In genomic region chr11:72821920-72822799, GRCh38 we compare ENCODE assay signal across 1 cellular context.
TF ChIP-seq lines count a peak whose summit lies in the region.

No MANE protein-coding gene starts in this region.

TF ChIP-seq in GM12878, 131 proteins besides CTCF, POLR2A, EP300 and RAD21 (continued from another document and continues in another):
- TF ChIP-seq, protein P1, sequence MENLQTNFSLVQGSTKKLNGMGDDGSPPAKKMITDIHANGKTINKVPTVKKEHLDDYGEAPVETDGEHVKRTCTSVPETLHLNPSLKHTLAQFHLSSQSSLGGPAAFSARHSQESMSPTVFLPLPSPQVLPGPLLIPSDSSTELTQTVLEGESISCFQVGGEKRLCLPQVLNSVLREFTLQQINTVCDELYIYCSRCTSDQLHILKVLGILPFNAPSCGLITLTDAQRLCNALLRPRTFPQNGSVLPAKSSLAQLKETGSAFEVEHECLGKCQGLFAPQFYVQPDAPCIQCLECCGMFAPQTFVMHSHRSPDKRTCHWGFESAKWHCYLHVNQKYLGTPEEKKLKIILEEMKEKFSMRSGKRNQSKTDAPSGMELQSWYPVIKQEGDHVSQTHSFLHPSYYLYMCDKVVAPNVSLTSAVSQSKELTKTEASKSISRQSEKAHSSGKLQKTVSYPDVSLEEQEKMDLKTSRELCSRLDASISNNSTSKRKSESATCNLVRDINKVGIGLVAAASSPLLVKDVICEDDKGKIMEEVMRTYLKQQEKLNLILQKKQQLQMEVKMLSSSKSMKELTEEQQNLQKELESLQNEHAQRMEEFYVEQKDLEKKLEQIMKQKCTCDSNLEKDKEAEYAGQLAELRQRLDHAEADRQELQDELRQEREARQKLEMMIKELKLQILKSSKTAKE (IDR thresholded peaks at IDR 0.05; ENCODE audit: low read depth, poor library complexity, severe bottlenecking): no peak
- TF ChIP-seq NKRF (conservative IDR thresholded peaks at IDR 0.05): no peak
- TF ChIP-seq SIX5 (IDR thresholded peaks at IDR 0.05; ENCODE audit: low read depth, low read length, severe bottlenecking): peak; percentile 41
- no peak for TF ChIP-seq LARP7 (IDR thresholded peaks at IDR 0.05)
- no peak for TF ChIP-seq ATF7 (IDR thresholded peaks at IDR 0.05; ENCODE audit: low read depth)
- TF ChIP-seq PAX8 (IDR thresholded peaks at IDR 0.05): no peak
- TF ChIP-seq ZNF207 (IDR thresholded peaks at IDR 0.05; ENCODE audit: borderline replicate concordance): no peak
- TF ChIP-seq ZBTB33 (IDR thresholded peaks at IDR 0.05): no peak
- TF ChIP-seq MXI1 (IDR thresholded peaks at IDR 0.05; ENCODE audit: low read depth, low read length): no peak
- TF ChIP-seq, protein P2, sequence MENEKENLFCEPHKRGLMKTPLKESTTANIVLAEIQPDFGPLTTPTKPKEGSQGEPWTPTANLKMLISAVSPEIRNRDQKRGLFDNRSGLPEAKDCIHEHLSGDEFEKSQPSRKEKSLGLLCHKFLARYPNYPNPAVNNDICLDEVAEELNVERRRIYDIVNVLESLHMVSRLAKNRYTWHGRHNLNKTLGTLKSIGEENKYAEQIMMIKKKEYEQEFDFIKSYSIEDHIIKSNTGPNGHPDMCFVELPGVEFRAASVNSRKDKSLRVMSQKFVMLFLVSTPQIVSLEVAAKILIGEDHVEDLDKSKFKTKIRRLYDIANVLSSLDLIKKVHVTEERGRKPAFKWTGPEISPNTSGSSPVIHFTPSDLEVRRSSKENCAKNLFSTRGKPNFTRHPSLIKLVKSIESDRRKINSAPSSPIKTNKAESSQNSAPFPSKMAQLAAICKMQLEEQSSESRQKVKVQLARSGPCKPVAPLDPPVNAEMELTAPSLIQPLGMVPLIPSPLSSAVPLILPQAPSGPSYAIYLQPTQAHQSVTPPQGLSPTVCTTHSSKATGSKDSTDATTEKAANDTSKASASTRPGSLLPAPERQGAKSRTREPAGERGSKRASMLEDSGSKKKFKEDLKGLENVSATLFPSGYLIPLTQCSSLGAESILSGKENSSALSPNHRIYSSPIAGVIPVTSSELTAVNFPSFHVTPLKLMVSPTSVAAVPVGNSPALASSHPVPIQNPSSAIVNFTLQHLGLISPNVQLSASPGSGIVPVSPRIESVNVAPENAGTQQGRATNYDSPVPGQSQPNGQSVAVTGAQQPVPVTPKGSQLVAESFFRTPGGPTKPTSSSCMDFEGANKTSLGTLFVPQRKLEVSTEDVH (IDR thresholded peaks at IDR 0.05; ENCODE audit: low read depth, partially characterized antibody): no peak
- TF ChIP-seq ZNF687 (IDR thresholded peaks at IDR 0.05): 0 out of 2 replicates have a peak, but pooled peaks have one; percentile 36
- no peak for TF ChIP-seq ELK1 (IDR thresholded peaks at IDR 0.05; ENCODE audit: low read depth, low read length)
- 0 out of 4 replicates have a peak, but pooled peaks of 1 of the 2 experiments have one; percentile 39 for TF ChIP-seq ETV6 (conservative IDR thresholded peaks at IDR 0.05 in 1 of 2, IDR thresholded peaks at IDR 0.05 in 1 of 2; ENCODE audit: borderline replicate concordance in 1 of 2, low read depth in 1 of 2)
- TF ChIP-seq MTA3 (IDR thresholded peaks at IDR 0.05; ENCODE audit: borderline replicate concordance, low read length): no peak
- TF ChIP-seq, protein P3, sequence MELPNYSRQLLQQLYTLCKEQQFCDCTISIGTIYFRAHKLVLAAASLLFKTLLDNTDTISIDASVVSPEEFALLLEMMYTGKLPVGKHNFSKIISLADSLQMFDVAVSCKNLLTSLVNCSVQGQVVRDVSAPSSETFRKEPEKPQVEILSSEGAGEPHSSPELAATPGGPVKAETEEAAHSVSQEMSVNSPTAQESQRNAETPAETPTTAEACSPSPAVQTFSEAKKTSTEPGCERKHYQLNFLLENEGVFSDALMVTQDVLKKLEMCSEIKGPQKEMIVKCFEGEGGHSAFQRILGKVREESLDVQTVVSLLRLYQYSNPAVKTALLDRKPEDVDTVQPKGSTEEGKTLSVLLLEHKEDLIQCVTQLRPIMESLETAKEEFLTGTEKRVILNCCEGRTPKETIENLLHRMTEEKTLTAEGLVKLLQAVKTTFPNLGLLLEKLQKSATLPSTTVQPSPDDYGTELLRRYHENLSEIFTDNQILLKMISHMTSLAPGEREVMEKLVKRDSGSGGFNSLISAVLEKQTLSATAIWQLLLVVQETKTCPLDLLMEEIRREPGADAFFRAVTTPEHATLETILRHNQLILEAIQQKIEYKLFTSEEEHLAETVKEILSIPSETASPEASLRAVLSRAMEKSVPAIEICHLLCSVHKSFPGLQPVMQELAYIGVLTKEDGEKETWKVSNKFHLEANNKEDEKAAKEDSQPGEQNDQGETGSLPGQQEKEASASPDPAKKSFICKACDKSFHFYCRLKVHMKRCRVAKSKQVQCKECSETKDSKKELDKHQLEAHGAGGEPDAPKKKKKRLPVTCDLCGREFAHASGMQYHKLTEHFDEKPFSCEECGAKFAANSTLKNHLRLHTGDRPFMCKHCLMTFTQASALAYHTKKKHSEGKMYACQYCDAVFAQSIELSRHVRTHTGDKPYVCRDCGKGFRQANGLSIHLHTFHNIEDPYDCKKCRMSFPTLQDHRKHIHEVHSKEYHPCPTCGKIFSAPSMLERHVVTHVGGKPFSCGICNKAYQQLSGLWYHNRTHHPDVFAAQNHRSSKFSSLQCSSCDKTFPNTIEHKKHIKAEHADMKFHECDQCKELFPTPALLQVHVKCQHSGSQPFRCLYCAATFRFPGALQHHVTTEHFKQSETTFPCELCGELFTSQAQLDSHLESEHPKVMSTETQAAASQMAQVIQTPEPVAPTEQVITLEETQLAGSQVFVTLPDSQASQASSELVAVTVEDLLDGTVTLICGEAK (IDR thresholded peaks at IDR 0.05; ENCODE audit: borderline replicate concordance): no peak
- TF ChIP-seq USF1 (IDR thresholded peaks at IDR 0.05; ENCODE audit: borderline replicate concordance, extremely low read length, insufficient read depth, low read depth, low read length): no peak
- TF ChIP-seq RAD51 (IDR thresholded peaks at IDR 0.05): no peak
- TF ChIP-seq CREM (IDR thresholded peaks at IDR 0.05; ENCODE audit: low read depth): peak; percentile 66; the same call in 1 of the 2 replicates
- no peak for TF ChIP-seq YBX1 (IDR thresholded peaks at IDR 0.05)
- no peak for TF ChIP-seq NR2C2 (IDR thresholded peaks at IDR 0.05; ENCODE audit: borderline replicate concordance, control insufficient read depth, insufficient read length, low read depth)
- TF ChIP-seq, protein P4, sequence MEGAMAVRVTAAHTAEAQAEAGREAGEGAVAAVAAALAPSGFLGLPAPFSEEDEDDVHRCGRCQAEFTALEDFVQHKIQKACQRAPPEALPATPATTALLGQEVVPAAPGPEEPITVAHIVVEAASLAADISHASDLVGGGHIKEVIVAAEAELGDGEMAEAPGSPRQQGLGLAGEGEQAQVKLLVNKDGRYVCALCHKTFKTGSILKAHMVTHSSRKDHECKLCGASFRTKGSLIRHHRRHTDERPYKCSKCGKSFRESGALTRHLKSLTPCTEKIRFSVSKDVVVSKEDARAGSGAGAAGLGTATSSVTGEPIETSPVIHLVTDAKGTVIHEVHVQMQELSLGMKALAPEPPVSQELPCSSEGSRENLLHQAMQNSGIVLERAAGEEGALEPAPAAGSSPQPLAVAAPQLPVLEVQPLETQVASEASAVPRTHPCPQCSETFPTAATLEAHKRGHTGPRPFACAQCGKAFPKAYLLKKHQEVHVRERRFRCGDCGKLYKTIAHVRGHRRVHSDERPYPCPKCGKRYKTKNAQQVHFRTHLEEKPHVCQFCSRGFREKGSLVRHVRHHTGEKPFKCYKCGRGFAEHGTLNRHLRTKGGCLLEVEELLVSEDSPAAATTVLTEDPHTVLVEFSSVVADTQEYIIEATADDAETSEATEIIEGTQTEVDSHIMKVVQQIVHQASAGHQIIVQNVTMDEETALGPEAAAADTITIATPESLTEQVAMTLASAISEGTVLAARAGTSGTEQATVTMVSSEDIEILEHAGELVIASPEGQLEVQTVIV (IDR thresholded peaks at IDR 0.05; ENCODE audit: borderline replicate concordance, partially characterized antibody): no peak
- no peak for TF ChIP-seq WRNIP1 (IDR thresholded peaks at IDR 0.05; ENCODE audit: borderline replicate concordance, low read depth, low read length)
- no peak for TF ChIP-seq KAT2A (conservative IDR thresholded peaks at IDR 0.05; ENCODE audit: control insufficient read depth, low read depth, low read length)
- no peak for TF ChIP-seq CEBPB (IDR thresholded peaks at IDR 0.05; ENCODE audit: borderline replicate concordance in 1 of 2, low read depth in 2 of 2, low read length in 2 of 2)
- peak; percentile 73 for TF ChIP-seq NRF1 (conservative IDR thresholded peaks at IDR 0.05; ENCODE audit: low read depth, low read length)
- TF ChIP-seq TCF3 (IDR thresholded peaks at IDR 0.05; ENCODE audit: borderline replicate concordance, insufficient read depth, low read depth, low read length): peak; percentile 88
- TF ChIP-seq, protein P5, sequence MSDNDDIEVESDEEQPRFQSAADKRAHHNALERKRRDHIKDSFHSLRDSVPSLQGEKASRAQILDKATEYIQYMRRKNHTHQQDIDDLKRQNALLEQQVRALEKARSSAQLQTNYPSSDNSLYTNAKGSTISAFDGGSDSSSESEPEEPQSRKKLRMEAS (IDR thresholded peaks at IDR 0.05; ENCODE audit: low read depth, low read length): no peak
- no peak for TF ChIP-seq JUND (IDR thresholded peaks at IDR 0.05; ENCODE audit: low read depth, low read length)
- TF ChIP-seq RFX5 (IDR thresholded peaks at IDR 0.05; ENCODE audit: low read depth, low read length): no peak
